8 cellular contexts compared by ENCODE assay signal in the genomic region with DNA sequence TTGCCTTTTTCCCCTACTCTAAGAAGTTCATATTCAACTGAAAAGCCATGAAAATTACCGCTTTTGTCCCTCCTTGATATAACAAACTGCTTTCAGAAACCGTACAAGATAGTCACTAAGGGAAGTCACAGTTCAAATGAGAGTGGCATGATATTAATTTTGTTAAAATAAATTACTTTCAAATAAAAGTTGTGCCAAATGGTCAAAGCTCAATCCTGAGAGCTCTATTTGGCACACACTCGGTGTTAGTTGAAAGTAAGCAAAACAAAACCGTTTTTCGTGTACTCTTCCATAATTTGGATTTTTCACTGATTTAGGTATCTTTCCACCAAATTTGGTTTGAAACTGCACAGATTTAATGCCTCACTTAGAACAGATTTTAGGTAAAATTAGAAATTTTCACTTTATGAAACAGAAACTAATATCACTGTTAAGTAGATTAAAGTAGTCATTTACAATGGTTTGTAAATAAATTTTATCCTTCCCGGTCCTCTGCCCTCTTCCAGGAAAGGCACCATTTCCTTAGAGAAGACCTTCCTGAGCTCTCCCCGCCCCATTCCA. TPM values are rescaled to one million over a fixed set of nuclear protein-coding genes. Genes with fewer than 3 reads are reported as not detected.
A peak's percentile ranks its signal among the peaks of the same experiment; 100 is the strongest.
DNase-seq lines count a peak whose midpoint lies in the region; ATAC-seq and TF ChIP-seq lines count a peak whose summit lies in the region.

No MANE protein-coding gene starts in this region.

- no peaks in the 10 kb centered on the region for H3K27me3 ChIP-seq in cardiac muscle cell

- DNase-seq in cardiac muscle cell (ENCODE audit: low read depth in 1 of 2, low spot score in 1 of 2) = peak in 1 of 2 donors; percentile 11
- no peak for DNase-seq in Right ventricle myocardium inferior (ENCODE audit: missing footprints)
- peak; percentile 12 for DNase-seq in medulla oblongata (ENCODE audit: extremely low spot score)
- no peak for DNase-seq in COR-L47 (lab: John Stamatoyannopoulos, UW)

- intact Hi-C loops in Right ventricle myocardium inferior (cut with DNase I) = no loop called here

- no peaks in the 10 kb centered on the region for H3K9me3 ChIP-seq in cardiac muscle cell (ENCODE audit: low read depth)

- H3K27ac ChIP-seq in cardiac muscle cell (peak overlapping the region; percentile 95), urinary bladder (ENCODE audit: low read depth) (peak overlapping the region; percentile 33)

- ATAC-seq in Right ventricle myocardium inferior (no peak), HG03196 (IDR thresholded peaks at IDR 0.05; ENCODE audit: unreplicated experiment) (no peak), HG02678 (IDR thresholded peaks at IDR 0.05; ENCODE audit: unreplicated experiment) (no peak)

- peaks cover 14% of the 10 kb centered on the region for H3K27me3 Mint-ChIP-seq in brain

- TF ChIP-seq CTCF in cardiac muscle cell (IDR thresholded peaks at IDR 0.05; ENCODE audit: low read depth, low read length) (no peak), brain (conservative IDR thresholded peaks at IDR 0.05) (no peak)

- 11% methylated on average over 7 of the region's 7 CpGs for WGBS in urinary bladder

- H3K27ac Mint-ChIP-seq in brain = peak overlapping the region; percentile 97 to 100 (median 99)

- peak overlapping the region; percentile 97 to 100 (median 99) for H3K4me3 Mint-ChIP-seq in brain

- peaks cover 0 to 4% (median 0%) of the 10 kb centered on the region in 5 experiments for H3K9me3 Mint-ChIP-seq in brain

- peaks cover 45% of the 10 kb centered on the region for H3K4me1 Mint-ChIP-seq in brain

- H3K36me3 ChIP-seq in cardiac muscle cell = no peaks in the 10 kb centered on the region
- H3K36me3 ChIP-seq in urinary bladder (ENCODE audit: insufficient read depth) = no peaks in the 10 kb centered on the region

- H3K4me1 ChIP-seq in cardiac muscle cell (ENCODE audit: low read depth) = peaks cover 6% of the 10 kb centered on the region
- H3K4me1 ChIP-seq in urinary bladder (ENCODE audit: insufficient read depth) = no peaks in the 10 kb centered on the region

- peaks cover 4% of the 10 kb centered on the region for H3K36me3 Mint-ChIP-seq in brain

- H3K4me3 ChIP-seq in cardiac muscle cell (peak overlapping the region; percentile 48), urinary bladder (ENCODE audit: low read depth, low read length) (peak overlapping the region; percentile 68)

RNA-seq across cellular contexts. Expression of a gene that starts 0.7 kb away (rescaled TPM):
- total RNA-seq in cardiac muscle cell = 10.8 and 12.3 TPM in 2 replicates
- 15.5 and 20.1 TPM in 2 replicates for polyA plus RNA-seq in cardiac muscle cell
- 32.8 TPM for total RNA-seq in Right ventricle myocardium inferior
- 12.5 TPM for polyA plus RNA-seq in brain (ENCODE audit: insufficient read depth, low read depth, low replicate concordance)
- total RNA-seq in urinary bladder = 50.4 TPM
- 11.8 TPM for polyA plus RNA-seq in urinary bladder
